ENCODE assay signal across 8 cellular contexts in genomic region chr9:76818271-76818670, GRCh38. TPM values are rescaled to one million over a fixed set of nuclear protein-coding genes. Genes with fewer than 3 reads are reported as not detected.
DNase-seq lines count a peak whose midpoint lies in the region; ATAC-seq, FAIRE-seq and TF ChIP-seq lines count a peak whose summit lies in the region.

No MANE protein-coding gene starts in this region.

- H3K23me2 ChIP-seq in H1 (ENCODE audit: low read depth, low read length) = no peaks in the 10 kb centered on the region

- no peak overlapping the region for H3K27ac ChIP-seq in H1 (ENCODE audit: low read depth, low read length)

- H3K79me1 ChIP-seq in H1 (ENCODE audit: low read depth, low read length) = no peaks in the 10 kb centered on the region

- H3K4me1 ChIP-seq in H1 (replicated peaks in 1 of 4; ENCODE audit: control insufficient read depth in 3 of 4, insufficient read depth in 4 of 4, low read length in 3 of 4) = no peaks in the 10 kb centered on the region

- no peaks in the 10 kb centered on the region for H4K20me1 ChIP-seq in H1 (replicated peaks in 1 of 2; ENCODE audit: control insufficient read depth in 1 of 2, insufficient read depth in 2 of 2, low read length in 2 of 2)

- no peak overlapping the region for H3K4me3 ChIP-seq in H1 (ENCODE audit: extremely low read depth in 1 of 4, insufficient read depth in 2 of 4, low read depth in 3 of 4, low read length in 4 of 4)

- TF ChIP-seq CTCF in H1 (IDR thresholded peaks at IDR 0.05; ENCODE audit: control extremely low read depth in 1 of 3, insufficient read depth in 1 of 3, low read depth in 1 of 3, low read length in 3 of 3) = no peak

- no peak overlapping the region for H2BK15ac ChIP-seq in H1 (ENCODE audit: low read length)

- no peak overlapping the region for H2BK120ac ChIP-seq in H1 (replicated peaks; ENCODE audit: low read depth, low read length)

- TF ChIP-seq RAD21 in H1 (IDR thresholded peaks at IDR 0.05 in 1 of 2, conservative IDR thresholded peaks at IDR 0.05 in 1 of 2; ENCODE audit: low read depth in 2 of 2, low read length in 2 of 2) = no peak

- H4K8ac ChIP-seq in H1 (ENCODE audit: extremely low read depth, insufficient read depth, low read length) = no peak overlapping the region

- H3K79me2 ChIP-seq in H1 (ENCODE audit: control insufficient read depth in 1 of 2, insufficient read depth in 2 of 2, low read length in 2 of 2) = no peaks in the 10 kb centered on the region

- no peak for ATAC-seq in stimulated activated naive CD8-positive, alpha-beta T cell treated with anti-CD3 and anti-CD28 coated beads, Interleukin-15, Interleukin-2, amounts not matched to agents 100 U/mL and 50 U/mL, for 24 hours
- no peak for ATAC-seq in HG02981 (IDR thresholded peaks at IDR 0.05; ENCODE audit: unreplicated experiment)
- no peak for ATAC-seq in HG02840 (IDR thresholded peaks at IDR 0.05; ENCODE audit: low FRiP score, unreplicated experiment)

- no peak overlapping the region for H3K14ac ChIP-seq in H1 (ENCODE audit: insufficient read length)

- no peaks in the 10 kb centered on the region for H3K27me3 ChIP-seq in H1 (replicated peaks in 1 of 4; ENCODE audit: control insufficient read depth in 3 of 4, extremely low read depth in 1 of 4, insufficient read depth in 3 of 4, low read length in 3 of 4)

- no peak overlapping the region for H4K91ac ChIP-seq in H1 (replicated peaks; ENCODE audit: insufficient read length, low read length)

- no peak overlapping the region for H3K18ac ChIP-seq in H1 (ENCODE audit: extremely low read depth, low read length)

- H2AFZ ChIP-seq in H1 (ENCODE audit: low read length) = no peak overlapping the region

- peak; percentile 99 for FAIRE-seq in A204.1 (lab: Jason Lieb, UNC)
- no peak for FAIRE-seq in H1 (lab: Jason Lieb, UNC)

- H3K9ac ChIP-seq in H1 (replicated peaks in 1 of 4; ENCODE audit: extremely low read depth in 1 of 4, low read depth in 3 of 4, low read length in 3 of 4) = no peak overlapping the region

- H2BK12ac ChIP-seq in H1 (ENCODE audit: low read depth, low read length) = no peak overlapping the region

- no peak for TF ChIP-seq EP300 in H1 (IDR thresholded peaks at IDR 0.05; ENCODE audit: borderline replicate concordance in 1 of 2, low read depth in 2 of 2, low read length in 2 of 2)

- H3K9me3 ChIP-seq in H1 (ENCODE audit: insufficient read depth in 2 of 2, low read depth in 1 of 2, low read length in 1 of 2) = no peaks in the 10 kb centered on the region

- no peak overlapping the region for H3K23ac ChIP-seq in H1 (ENCODE audit: insufficient read length)

- DNase-seq in M059J (ENCODE audit: low read depth) (peak; percentile 100), H1 (ENCODE audit: low read depth in 1 of 2, low spot score in 2 of 2) (peak in 1 of 2 experiments; percentile 29), midbrain (lab: John Stamatoyannopoulos, UW) (peak; percentile 70), activated gamma-delta T cell treated with Interleukin-2 at 50 U/mL for 16 hours (no peak)
- DNase-seq in stimulated activated naive CD8-positive, alpha-beta T cell treated with anti-CD3 and anti-CD28 coated beads, Interleukin-15, Interleukin-2, amounts not matched to agents 100 U/mL and 50 U/mL, for 24 hours = no peak

- 93% methylated on average over 4 of the region's 4 CpGs; no CpG with 5 or more reads in 1 of the 2 experiments for WGBS in H1 (ENCODE audit: extremely low coverage in 1 of 2, insufficient coverage in 1 of 2, insufficient read length in 1 of 2, insufficient replicate concordance in 2 of 2, low coverage in 1 of 2, low lambda C conversion rate in 2 of 2, missing lambda C conversion rate in 1 of 2), 2 experiments

- H3K36me3 ChIP-seq in H1 (ENCODE audit: control insufficient read depth in 2 of 4, insufficient read depth in 4 of 4, low read length in 3 of 4) = no peaks in the 10 kb centered on the region; a peak in 1 of 8 replicates

- H3K56ac ChIP-seq in H1 (replicated peaks; ENCODE audit: insufficient read length, low read depth, low read length) = no peak overlapping the region

- H3K4ac ChIP-seq in H1 (replicated peaks; ENCODE audit: insufficient read length, low read depth, low read length) = no peak overlapping the region

- no peak overlapping the region for H3K4me2 ChIP-seq in H1 (ENCODE audit: insufficient read depth in 1 of 2, low read depth in 2 of 2, low read length in 2 of 2)

- no peak overlapping the region for H2BK20ac ChIP-seq in H1 (ENCODE audit: low read length)

- POLR2A ChIA-PET in H1 (lab: Charles Lee; ENCODE audit: partially characterized antibody) = no interaction called here

- TF ChIP-seq POLR2A in H1 (IDR thresholded peaks at IDR 0.05; ENCODE audit: control extremely low read depth in 1 of 2, low read depth in 2 of 2, low read length in 2 of 2) = no peak

- CTCF ChIA-PET in H1 (lab: Charles Lee; ENCODE audit: partially characterized antibody) = interaction anchor here (2.5 kb wide), 1 partner anchor 11 kb away, joined by 6 read pairs; no protein-coding TSS in a partner anchor

- H2BK5ac ChIP-seq in H1 (ENCODE audit: low read depth, low read length) = no peak overlapping the region

- no peak overlapping the region for H4K5ac ChIP-seq in H1 (ENCODE audit: insufficient read length, low read depth, low read length)

- no peak overlapping the region for H2AK5ac ChIP-seq in H1 (ENCODE audit: low read depth, low read length)

TF ChIP-seq in H1, 55 proteins besides CTCF, POLR2A, EP300 and RAD21:
- no peak for TF ChIP-seq CHD1 (IDR thresholded peaks at IDR 0.05; ENCODE audit: low read depth, low read length)
- TF ChIP-seq JUND (IDR thresholded peaks at IDR 0.05; ENCODE audit: low read length) = peak; percentile 52
- no peak for TF ChIP-seq SP1 (IDR thresholded peaks at IDR 0.05; ENCODE audit: low read depth, low read length)
- TF ChIP-seq SP2 (IDR thresholded peaks at IDR 0.05; ENCODE audit: low read length) = no peak

RNA-seq across cellular contexts. Expression of gene PCA3, which starts 54.0 kb away (rescaled TPM):
- not detected in 2 replicates for total RNA-seq in M059J (2014; rRNA removed; shearing (Covaris generic))
- total RNA-seq in H1 (2021; fragmentation: NEBNext Ultra II Directional; extraction: Animal tissue kit (Norgen Biotek cat#: 25700)) = not detected in 2 replicates
- not detected in 2 replicates for polyA plus RNA-seq in H1 (2011; rRNA removed)
- polyA plus RNA-seq in H1 (2011; cell fraction: cytosol; rRNA removed) = 0.04 TPM
- not detected for polyA plus RNA-seq in H1 (2011; cell fraction: nucleus; rRNA removed)
- polyA plus RNA-seq in H1 (2012, experiment 1 of 2) = 0.74 to 1.0 TPM (median 0.93 TPM) in 3 of 4 replicates, not detected in the other
- not detected for polyA plus RNA-seq in H1 (2012, experiment 2 of 2)
- polyA plus RNA-seq in H1 (2013, experiment 1 of 2) = not detected
- polyA plus RNA-seq in H1 (2013, experiment 2 of 2) = not detected
- polyA minus RNA-seq in H1 (2011; rRNA and poly(A)+ RNA removed) = not detected in 2 replicates
- not detected for polyA minus RNA-seq in H1 (2011; cell fraction: cytosol; rRNA and poly(A)+ RNA removed)
- not detected for polyA minus RNA-seq in H1 (2011; cell fraction: nucleus; rRNA and poly(A)+ RNA removed)

Comparison
In these comparisons a context has a peak if more than half of its experiments do, and no peak if none do; other contexts are left out.
1. DNase-seq: peak in M059J (single experiment) and midbrain (single experiment); none in stimulated activated naive CD8-positive, alpha-beta T cell treated with anti-CD3 and anti-CD28 coated beads, Interleukin-15, Interleukin-2, amounts not matched to agents 100 U/mL and 50 U/mL, for 24 hours (single experiment) and activated gamma-delta T cell treated with Interleukin-2 at 50 U/mL for 16 hours (single experiment).